In the genomic region with DNA sequence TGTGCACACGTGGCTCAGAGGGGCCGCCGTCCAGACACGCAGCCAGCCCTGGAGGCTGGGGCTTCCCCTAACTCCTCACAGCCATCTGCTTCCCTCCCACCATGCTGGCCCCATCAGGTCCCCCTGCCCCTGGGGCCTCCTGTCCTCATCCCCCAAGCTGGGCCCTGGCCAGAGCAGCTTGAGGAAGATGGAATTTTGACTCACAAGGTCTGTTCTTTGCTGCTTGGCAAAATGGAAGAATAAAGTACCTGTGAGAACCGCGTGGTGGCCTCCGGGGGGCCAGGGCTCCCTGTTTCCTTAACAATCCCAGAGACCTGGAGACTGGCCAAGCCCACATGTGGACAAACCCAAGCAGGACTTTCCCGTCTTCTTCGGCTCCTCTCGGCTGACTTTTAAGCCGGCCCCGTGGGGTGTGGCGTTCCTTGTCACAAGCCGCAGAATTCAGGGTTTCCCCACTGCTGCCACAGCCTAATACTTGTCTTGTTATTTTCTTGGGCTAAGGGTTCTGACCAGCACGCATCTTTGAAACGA, we compare ENCODE assay signal across 17 cellular contexts.
DNase-seq lines count a peak whose midpoint lies in the region; TF ChIP-seq lines count a peak whose summit lies in the region.
"Had no signal": no experiment of that assay in that cellular context is flagged by ENCODE, and none has a peak within 500 bp of the region (broad histone marks: within the 10 kb centered on the region; RNA-seq: fewer than 3 reads in every experiment).

No MANE protein-coding gene starts in this region.

- H2AFZ ChIP-seq in GM23248 = no peak overlapping the region

- H3K79me2 ChIP-seq in GM23248 (ENCODE audit: insufficient read depth) = no peaks in the 10 kb centered on the region

- no peak overlapping the region for H3K9ac ChIP-seq in GM23248
- H3K9ac ChIP-seq: SK-N-SH had no signal

- in situ Hi-C loops in GM23248 (cut with MboI) = no loop called here

- H3K27ac ChIP-seq in GM23248 (no peak overlapping the region), esophagus muscularis mucosa (replicated peaks in 1 of 4) (no peak overlapping the region), prostate gland (no peak overlapping the region)

- no peaks in the 10 kb centered on the region for H3K9me2 ChIP-seq in GM23248 (ENCODE audit: insufficient read depth)
- H3K9me2 ChIP-seq: SK-N-SH had no signal

- no peaks in the 10 kb centered on the region for H4K20me1 ChIP-seq in GM23248 (ENCODE audit: insufficient read depth)

- DNase-seq in DMS 273 treated with DMSO at 0.1 percent for 48 hours (lab: John Stamatoyannopoulos, UW) (peak; percentile 51), GM23248 (peak; percentile 2), esophagus muscularis mucosa (ENCODE audit: extremely low spot score) (peak; percentile 79), prostate gland (ENCODE audit: low spot score) (peak; percentile 7), Calu3 (no peak), T-helper 9 cell (no peak), putamen (ENCODE audit: low spot score) (no peak)
- DNase-seq: GF-D8, HFFc6, NCI-H1092 treated with DMSO at 0.1 percent for 48 hours, NCI-H2081 treated with DMSO at 0.1 percent for 48 hours, NCI-H82, nucleus accumbens, SK-N-SH, T1000 had no signal

- intact Hi-C loops in esophagus muscularis mucosa (cut with DNase I) (loop anchor here (10.0 kb wide), 1 partner anchor 50 kb away; no protein-coding TSS in a partner anchor), prostate gland (cut with DNase I) (no loop called here), Calu3 (cut with micrococcal nuclease; ENCODE audit: unreplicated experiment) (no loop called here)

- H3K9me3 Mint-ChIP-seq in Calu3 (ENCODE audit: low read depth, unreplicated experiment) = peaks cover 19% of the 10 kb centered on the region
- H3K9me3 Mint-ChIP-seq: activated naive CD4-positive, alpha-beta T cell treated with anti-CD3 and anti-CD28 coated beads, Interleukin-2, amount 50 U/mL, for 24 hours had no signal

- no peak overlapping the region for H3K4me3 Mint-ChIP-seq in Calu3 (ENCODE audit: low read depth, unreplicated experiment)
- H3K4me3 Mint-ChIP-seq: activated naive CD4-positive, alpha-beta T cell treated with anti-CD3 and anti-CD28 coated beads, Interleukin-2, amount 50 U/mL, for 24 hours; B cell; HFFc6 had no signal

- CTCF ChIA-PET in Calu3 (lab: Charles Lee) = interaction anchor here (0.6 kb wide), 1 partner anchor 307 kb away, joined by 3 read pairs; no protein-coding TSS in a partner anchor

- H3K36me3 ChIP-seq in GM23248 (ENCODE audit: low read depth) (no peaks in the 10 kb centered on the region), esophagus muscularis mucosa (no peaks in the 10 kb centered on the region), prostate gland (no peaks in the 10 kb centered on the region)

- no peak for TF ChIP-seq EP300 in esophagus muscularis mucosa (IDR thresholded peaks at IDR 0.05)

- no TSS peak for BruUV-seq in Calu3 (replicated peaks; lab: Mats Ljungman, UMichigan)

- 8 to 11% methylated on average over 15 to 16 of the region's 16 CpGs for WGBS in GM23248 (ENCODE audit: low coverage in 1 of 2, low lambda C conversion rate in 2 of 2, missing lambda C conversion rate in 2 of 2), 2 experiments
- 50% methylated on average over 14 of the region's 16 CpGs for WGBS in esophagus muscularis mucosa
- WGBS in prostate gland = 19% methylated on average over 16 of the region's 16 CpGs

- H3K27me3 ChIP-seq in GM23248 (replicated peaks; ENCODE audit: insufficient read depth) = no peaks in the 10 kb centered on the region
- H3K27me3 ChIP-seq in esophagus muscularis mucosa = peaks cover 0 to 56% (median 0%) of the 10 kb centered on the region in 4 donors
- peaks cover 3% of the 10 kb centered on the region for H3K27me3 ChIP-seq in prostate gland (replicated peaks; ENCODE audit: insufficient read depth)

- no peak overlapping the region for H3K4me2 ChIP-seq in GM23248 (ENCODE audit: unreplicated experiment)
- H3K4me2 ChIP-seq: SK-N-SH had no signal

- H3K4me1 Mint-ChIP-seq in Calu3 (ENCODE audit: low read depth, unreplicated experiment) = no peaks in the 10 kb centered on the region
- H3K4me1 Mint-ChIP-seq: activated naive CD4-positive, alpha-beta T cell treated with anti-CD3 and anti-CD28 coated beads, Interleukin-2, amount 50 U/mL, for 24 hours; B cell had no signal

- H3F3A ChIP-seq in GM23248 (ENCODE audit: insufficient read depth) = no peaks in the 10 kb centered on the region

- H3K4me1 ChIP-seq in GM23248 (ENCODE audit: insufficient read depth) (no peaks in the 10 kb centered on the region), esophagus muscularis mucosa (no peaks in the 10 kb centered on the region), prostate gland (replicated peaks) (no peaks in the 10 kb centered on the region)

- H3K36me3 Mint-ChIP-seq in Calu3 (ENCODE audit: insufficient read depth, unreplicated experiment) = peaks cover under 1% of the 10 kb centered on the region
- H3K36me3 Mint-ChIP-seq: activated naive CD4-positive, alpha-beta T cell treated with anti-CD3 and anti-CD28 coated beads, Interleukin-2, amount 50 U/mL, for 24 hours had no signal

- H3K9me3 ChIP-seq in GM23248 (ENCODE audit: low read depth) (no peaks in the 10 kb centered on the region), esophagus muscularis mucosa (no peaks in the 10 kb centered on the region), prostate gland (no peaks in the 10 kb centered on the region)
- H3K9me3 ChIP-seq: SK-N-SH had no signal

- no peaks in the 10 kb centered on the region for H3K27me3 Mint-ChIP-seq in Calu3 (ENCODE audit: unreplicated experiment)
- H3K27me3 Mint-ChIP-seq: activated naive CD4-positive, alpha-beta T cell treated with anti-CD3 and anti-CD28 coated beads, Interleukin-2, amount 50 U/mL, for 24 hours; B cell had no signal

- H3K4me3 ChIP-seq in GM23248 = no peak overlapping the region
- H3K4me3 ChIP-seq in esophagus muscularis mucosa = no peak overlapping the region
- H3K4me3 ChIP-seq in prostate gland = no peak overlapping the region

- TF ChIP-seq CTCF in esophagus muscularis mucosa (IDR thresholded peaks at IDR 0.05) (no peak), prostate gland (IDR thresholded peaks at IDR 0.05) (no peak), Calu3 (IDR thresholded peaks at IDR 0.05; ENCODE audit: unreplicated experiment) (no peak)

- H3K27ac Mint-ChIP-seq in Calu3 (ENCODE audit: unreplicated experiment) = no peak overlapping the region
- H3K27ac Mint-ChIP-seq: activated naive CD4-positive, alpha-beta T cell treated with anti-CD3 and anti-CD28 coated beads, Interleukin-2, amount 50 U/mL, for 24 hours; B cell; HFFc6 had no signal

- no peak for TF ChIP-seq POLR2A in esophagus muscularis mucosa (IDR thresholded peaks at IDR 0.05; ENCODE audit: low read depth)
- no peak for TF ChIP-seq POLR2A in prostate gland (IDR thresholded peaks at IDR 0.05)

Comparison
In these comparisons a context has a peak if more than half of its experiments do, and no peak if none do; other contexts are left out.
1. DNase-seq: peak in DMS 273 treated with DMSO at 0.1 percent for 48 hours (single experiment), GM23248 (single experiment), esophagus muscularis mucosa (single experiment) and prostate gland (single experiment); none in Calu3 (single experiment), T-helper 9 cell (single experiment) and putamen (single experiment).